Comparison of ENCODE assay signal across 8 cellular contexts in the genomic region with DNA sequence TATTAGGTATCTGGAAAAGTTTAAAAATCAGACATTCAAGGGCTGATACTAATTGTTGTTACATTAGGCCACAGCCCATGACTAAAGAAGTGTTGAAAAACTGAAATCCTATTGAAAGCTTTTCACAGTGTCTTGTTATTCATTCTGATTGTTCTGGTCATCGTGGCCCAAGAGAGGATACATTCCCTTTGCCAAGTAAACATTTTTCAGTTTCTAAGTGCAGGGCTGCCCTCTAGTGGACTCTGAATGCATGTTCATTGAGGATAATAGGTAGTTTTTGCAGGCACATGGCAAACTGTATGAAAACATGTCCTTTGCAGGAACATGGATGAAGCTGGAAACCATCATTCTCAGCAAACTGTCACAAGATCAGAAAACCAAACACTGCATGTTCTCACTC.
A peak's percentile ranks its signal among the peaks of the same experiment; 100 is the strongest.
DNase-seq lines count a peak whose midpoint lies in the region; ATAC-seq and TF ChIP-seq lines count a peak whose summit lies in the region.

No MANE protein-coding gene starts in this region.

- H3K27ac ChIP-seq in tibial nerve = no peak overlapping the region

- H3K36me3 Mint-ChIP-seq in activated T-cell treated with anti-CD3 and anti-CD28 coated beads, Interleukin-2, amount 50 U/mL, for 24 hours (ENCODE audit: low read depth) = no peaks in the 10 kb centered on the region

- H3K27ac Mint-ChIP-seq in activated T-cell treated with anti-CD3 and anti-CD28 coated beads, Interleukin-2, amount 50 U/mL, for 24 hours = no peak overlapping the region

- H3K9me3 Mint-ChIP-seq in activated T-cell treated with anti-CD3 and anti-CD28 coated beads, Interleukin-2, amount 50 U/mL, for 24 hours = peaks cover 8% of the 10 kb centered on the region

- no peak overlapping the region for H3K4me3 Mint-ChIP-seq in activated T-cell treated with anti-CD3 and anti-CD28 coated beads, Interleukin-2, amount 50 U/mL, for 24 hours

- no peak overlapping the region for H3K4me3 ChIP-seq in tibial nerve

- peaks cover 0 to 47% (median 3%) of the 10 kb centered on the region in 4 donors for H3K9me3 ChIP-seq in tibial nerve

- no peak for TF ChIP-seq POLR2A in tibial nerve (IDR thresholded peaks at IDR 0.05)

- no peak for TF ChIP-seq EP300 in tibial nerve (IDR thresholded peaks at IDR 0.05)

- H3K27me3 ChIP-seq in tibial nerve = no peaks in the 10 kb centered on the region

- WGBS in tibial nerve, 2 donors = 39 to 55% methylated on average over 1 of the region's 1 CpG

- no peak for ATAC-seq in GM19328 (IDR thresholded peaks at IDR 0.05; ENCODE audit: unreplicated experiment)
- ATAC-seq in GM21723 (IDR thresholded peaks at IDR 0.05; ENCODE audit: unreplicated experiment) = no peak

- H3K27me3 Mint-ChIP-seq in activated T-cell treated with anti-CD3 and anti-CD28 coated beads, Interleukin-2, amount 50 U/mL, for 24 hours = peaks cover 29% of the 10 kb centered on the region

- H3K4me1 Mint-ChIP-seq in activated T-cell treated with anti-CD3 and anti-CD28 coated beads, Interleukin-2, amount 50 U/mL, for 24 hours (ENCODE audit: low read depth) = no peaks in the 10 kb centered on the region

- DNase-seq in activated T-cell treated with anti-CD3 and anti-CD28 coated beads for 24 hours (ENCODE audit: low read depth) = peak; percentile 1
- DNase-seq in activated T-cell treated with anti-CD3 and anti-CD28 coated beads, Interleukin-2, amount 50 U/mL, for 24 hours = no peak
- peak; percentile 56 for DNase-seq in HT1080 (ENCODE audit: low read depth)
- peak; percentile 34 to 62 for DNase-seq in SW 1271 (lab: John Stamatoyannopoulos, UW)
- peak; percentile 37 for DNase-seq in glomerular visceral epithelial cell (ENCODE audit: extremely low spot score)
- peak in 1 of 2 donors; percentile 26 for DNase-seq in tibial nerve (ENCODE audit: low spot score in 2 of 2)

- peak in 3 of 5 experiments; percentile 11 to 19 (median 16) for TF ChIP-seq CTCF in tibial nerve (IDR thresholded peaks at IDR 0.05)

- no peaks in the 10 kb centered on the region for H3K4me1 ChIP-seq in tibial nerve

- H3K36me3 ChIP-seq in tibial nerve = no peaks in the 10 kb centered on the region
